Comparison of ENCODE assay signal across 1 cellular context in the genomic region with DNA sequence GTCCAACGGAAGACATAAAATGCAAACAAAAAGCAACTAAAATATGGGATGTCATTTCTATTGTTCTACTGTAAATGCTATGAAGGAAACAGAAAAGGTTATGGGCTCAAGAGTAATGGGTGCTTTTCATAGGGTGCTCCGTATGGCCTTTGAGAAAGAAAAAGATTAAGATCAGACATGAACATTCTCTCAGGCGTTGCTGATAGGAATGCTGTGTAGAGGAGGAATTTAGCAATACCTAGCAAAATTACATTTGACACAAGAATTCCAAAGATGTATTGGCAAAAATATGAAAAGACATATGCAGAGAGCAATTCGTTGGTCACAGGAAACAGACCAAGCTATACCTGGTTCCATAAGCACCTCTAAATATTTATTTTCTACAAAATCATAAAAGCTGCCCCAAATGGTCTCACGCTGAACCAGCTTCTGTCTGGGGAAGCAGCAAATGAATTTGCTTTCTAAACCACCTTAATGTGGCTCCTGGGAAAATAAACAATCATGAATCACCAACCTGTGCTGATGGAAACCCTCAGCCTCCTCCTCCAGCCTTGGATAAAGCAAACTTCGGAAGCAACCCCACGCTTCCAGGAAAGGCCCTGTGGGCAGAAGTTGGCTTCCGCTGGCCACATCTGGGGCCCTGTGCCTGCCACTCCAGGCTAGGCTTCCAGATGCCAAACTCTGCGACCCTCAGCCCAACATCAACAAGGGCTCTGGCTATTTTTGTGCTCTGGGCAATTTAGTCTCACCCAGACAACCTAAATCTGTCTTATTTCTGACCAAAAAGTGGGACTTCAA.
TF ChIP-seq lines count a peak whose summit lies in the region.

No MANE protein-coding gene starts in this region.

TF ChIP-seq in GM12878, 131 proteins besides CTCF, POLR2A, EP300 and RAD21:
- no peak for TF ChIP-seq BHLHE40 (IDR thresholded peaks at IDR 0.05; ENCODE audit: borderline replicate concordance in 1 of 2, low read depth in 2 of 2, low read length in 1 of 2)
- no peak for TF ChIP-seq HDAC2 (IDR thresholded peaks at IDR 0.05)
- no peak for TF ChIP-seq KDM1A (IDR thresholded peaks at IDR 0.05; ENCODE audit: borderline replicate concordance)
- TF ChIP-seq, protein P1, sequence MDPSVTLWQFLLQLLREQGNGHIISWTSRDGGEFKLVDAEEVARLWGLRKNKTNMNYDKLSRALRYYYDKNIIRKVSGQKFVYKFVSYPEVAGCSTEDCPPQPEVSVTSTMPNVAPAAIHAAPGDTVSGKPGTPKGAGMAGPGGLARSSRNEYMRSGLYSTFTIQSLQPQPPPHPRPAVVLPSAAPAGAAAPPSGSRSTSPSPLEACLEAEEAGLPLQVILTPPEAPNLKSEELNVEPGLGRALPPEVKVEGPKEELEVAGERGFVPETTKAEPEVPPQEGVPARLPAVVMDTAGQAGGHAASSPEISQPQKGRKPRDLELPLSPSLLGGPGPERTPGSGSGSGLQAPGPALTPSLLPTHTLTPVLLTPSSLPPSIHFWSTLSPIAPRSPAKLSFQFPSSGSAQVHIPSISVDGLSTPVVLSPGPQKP (IDR thresholded peaks at IDR 0.05; ENCODE audit: low read depth, low read length), result no peak
- TF ChIP-seq, protein P2, sequence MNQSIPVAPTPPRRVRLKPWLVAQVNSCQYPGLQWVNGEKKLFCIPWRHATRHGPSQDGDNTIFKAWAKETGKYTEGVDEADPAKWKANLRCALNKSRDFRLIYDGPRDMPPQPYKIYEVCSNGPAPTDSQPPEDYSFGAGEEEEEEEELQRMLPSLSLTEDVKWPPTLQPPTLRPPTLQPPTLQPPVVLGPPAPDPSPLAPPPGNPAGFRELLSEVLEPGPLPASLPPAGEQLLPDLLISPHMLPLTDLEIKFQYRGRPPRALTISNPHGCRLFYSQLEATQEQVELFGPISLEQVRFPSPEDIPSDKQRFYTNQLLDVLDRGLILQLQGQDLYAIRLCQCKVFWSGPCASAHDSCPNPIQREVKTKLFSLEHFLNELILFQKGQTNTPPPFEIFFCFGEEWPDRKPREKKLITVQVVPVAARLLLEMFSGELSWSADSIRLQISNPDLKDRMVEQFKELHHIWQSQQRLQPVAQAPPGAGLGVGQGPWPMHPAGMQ (IDR thresholded peaks at IDR 0.05; ENCODE audit: borderline replicate concordance), result no peak
- TF ChIP-seq CBFB (IDR thresholded peaks at IDR 0.05; ENCODE audit: low read depth), result no peak
- TF ChIP-seq SPI1 (IDR thresholded peaks at IDR 0.05; ENCODE audit: borderline replicate concordance, insufficient read depth, low read depth, low read length), result no peak
- TF ChIP-seq, protein P3, sequence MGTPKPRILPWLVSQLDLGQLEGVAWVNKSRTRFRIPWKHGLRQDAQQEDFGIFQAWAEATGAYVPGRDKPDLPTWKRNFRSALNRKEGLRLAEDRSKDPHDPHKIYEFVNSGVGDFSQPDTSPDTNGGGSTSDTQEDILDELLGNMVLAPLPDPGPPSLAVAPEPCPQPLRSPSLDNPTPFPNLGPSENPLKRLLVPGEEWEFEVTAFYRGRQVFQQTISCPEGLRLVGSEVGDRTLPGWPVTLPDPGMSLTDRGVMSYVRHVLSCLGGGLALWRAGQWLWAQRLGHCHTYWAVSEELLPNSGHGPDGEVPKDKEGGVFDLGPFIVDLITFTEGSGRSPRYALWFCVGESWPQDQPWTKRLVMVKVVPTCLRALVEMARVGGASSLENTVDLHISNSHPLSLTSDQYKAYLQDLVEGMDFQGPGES (IDR thresholded peaks at IDR 0.05), result no peak
- no peak for TF ChIP-seq NFYA (IDR thresholded peaks at IDR 0.05; ENCODE audit: borderline replicate concordance, low read depth, low read length)
- TF ChIP-seq IRF4 (IDR thresholded peaks at IDR 0.05; ENCODE audit: low read depth, low read length), result no peak
- TF ChIP-seq BACH1 (IDR thresholded peaks at IDR 0.05; ENCODE audit: borderline replicate concordance), result no peak
- no peak for TF ChIP-seq MYC (IDR thresholded peaks at IDR 0.05; ENCODE audit: insufficient read depth, insufficient read length, insufficient replicate concordance, low read length, severe bottlenecking)
- TF ChIP-seq WRNIP1 (IDR thresholded peaks at IDR 0.05; ENCODE audit: borderline replicate concordance, low read depth, low read length), result no peak
- no peak for TF ChIP-seq TCF7 (IDR thresholded peaks at IDR 0.05; ENCODE audit: borderline replicate concordance)
- TF ChIP-seq, protein P4, sequence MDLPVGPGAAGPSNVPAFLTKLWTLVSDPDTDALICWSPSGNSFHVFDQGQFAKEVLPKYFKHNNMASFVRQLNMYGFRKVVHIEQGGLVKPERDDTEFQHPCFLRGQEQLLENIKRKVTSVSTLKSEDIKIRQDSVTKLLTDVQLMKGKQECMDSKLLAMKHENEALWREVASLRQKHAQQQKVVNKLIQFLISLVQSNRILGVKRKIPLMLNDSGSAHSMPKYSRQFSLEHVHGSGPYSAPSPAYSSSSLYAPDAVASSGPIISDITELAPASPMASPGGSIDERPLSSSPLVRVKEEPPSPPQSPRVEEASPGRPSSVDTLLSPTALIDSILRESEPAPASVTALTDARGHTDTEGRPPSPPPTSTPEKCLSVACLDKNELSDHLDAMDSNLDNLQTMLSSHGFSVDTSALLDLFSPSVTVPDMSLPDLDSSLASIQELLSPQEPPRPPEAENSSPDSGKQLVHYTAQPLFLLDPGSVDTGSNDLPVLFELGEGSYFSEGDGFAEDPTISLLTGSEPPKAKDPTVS (IDR thresholded peaks at IDR 0.05; ENCODE audit: low read depth, low read length), result no peak
- TF ChIP-seq, protein P5, sequence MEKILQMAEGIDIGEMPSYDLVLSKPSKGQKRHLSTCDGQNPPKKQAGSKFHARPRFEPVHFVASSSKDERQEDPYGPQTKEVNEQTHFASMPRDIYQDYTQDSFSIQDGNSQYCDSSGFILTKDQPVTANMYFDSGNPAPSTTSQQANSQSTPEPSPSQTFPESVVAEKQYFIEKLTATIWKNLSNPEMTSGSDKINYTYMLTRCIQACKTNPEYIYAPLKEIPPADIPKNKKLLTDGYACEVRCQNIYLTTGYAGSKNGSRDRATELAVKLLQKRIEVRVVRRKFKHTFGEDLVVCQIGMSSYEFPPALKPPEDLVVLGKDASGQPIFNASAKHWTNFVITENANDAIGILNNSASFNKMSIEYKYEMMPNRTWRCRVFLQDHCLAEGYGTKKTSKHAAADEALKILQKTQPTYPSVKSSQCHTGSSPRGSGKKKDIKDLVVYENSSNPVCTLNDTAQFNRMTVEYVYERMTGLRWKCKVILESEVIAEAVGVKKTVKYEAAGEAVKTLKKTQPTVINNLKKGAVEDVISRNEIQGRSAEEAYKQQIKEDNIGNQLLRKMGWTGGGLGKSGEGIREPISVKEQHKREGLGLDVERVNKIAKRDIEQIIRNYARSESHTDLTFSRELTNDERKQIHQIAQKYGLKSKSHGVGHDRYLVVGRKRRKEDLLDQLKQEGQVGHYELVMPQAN (conservative IDR thresholded peaks at IDR 0.05), result no peak
- TF ChIP-seq IKZF1 (conservative IDR thresholded peaks at IDR 0.05), result no peak
